Comparison of ENCODE assay signal across 1 cellular context in the genomic region with DNA sequence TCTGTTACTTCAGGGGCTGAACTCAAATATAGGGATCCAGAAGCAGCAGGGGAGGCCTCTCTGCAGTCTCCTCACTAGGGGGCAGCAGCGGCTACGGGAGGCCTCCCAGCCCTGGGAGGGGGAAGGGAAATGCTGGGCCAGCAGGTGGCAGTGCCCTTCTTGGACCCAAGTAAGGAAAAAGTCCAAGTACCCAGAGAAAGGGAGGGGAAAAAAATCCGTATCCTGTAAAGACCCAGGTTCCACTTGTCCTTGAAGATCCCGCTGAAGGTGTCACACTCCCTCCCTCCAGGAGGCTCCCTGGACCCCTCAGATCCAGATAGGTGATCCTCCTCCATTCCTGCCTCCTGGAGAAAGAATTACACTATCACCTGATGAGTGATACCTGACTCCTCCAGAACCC.
TF ChIP-seq lines count a peak whose summit lies in the region.

No MANE protein-coding gene starts in this region.

TF ChIP-seq in K562, 482 proteins besides CTCF, POLR2A, EP300 and RAD21 (continued from another document and continues in another):
- TF ChIP-seq SMARCA5 (IDR thresholded peaks at IDR 0.05) (0 out of 2 replicates have a peak, but pooled peaks have one; percentile 20), CREM (IDR thresholded peaks at IDR 0.05; ENCODE audit: low read depth) (peak; percentile 35; the same call in 1 of the 2 replicates), RHOXF2B (CRISPR knock-in tag; conservative IDR thresholded peaks at IDR 0.05) (no peak), KLF10 (CRISPR knock-in tag; IDR thresholded peaks at IDR 0.05) (no peak), YY1 (IDR thresholded peaks at IDR 0.05; ENCODE audit: borderline replicate concordance in 1 of 3, control insufficient read depth in 1 of 3, extremely low read depth in 1 of 3, insufficient read depth in 3 of 3, insufficient read length in 1 of 3, insufficient replicate concordance in 2 of 3, low read depth in 1 of 3, low read length in 2 of 3) (peak in 1 of 3 experiments; percentile 31), KAT2B (IDR thresholded peaks at IDR 0.05; ENCODE audit: low read depth, low read length) (no peak), MAFK (IDR thresholded peaks at IDR 0.05; ENCODE audit: low read length) (peak; percentile 26; the same call in 1 of the 2 replicates), JUND (IDR thresholded peaks at IDR 0.05; ENCODE audit: borderline replicate concordance, low read depth, low read length) (0 out of 2 replicates have a peak, but pooled peaks have one; percentile 39), JUND (tag; IDR thresholded peaks at IDR 0.05; ENCODE audit: borderline replicate concordance, low read depth, low read length) (no peak; the same call in 2 of the 3 replicates), RB1 (IDR thresholded peaks at IDR 0.05; ENCODE audit: low read depth) (peak; percentile 75), ZNF316 (IDR thresholded peaks at IDR 0.05) (no peak), KLF1 (tag; IDR thresholded peaks at IDR 0.05) (no peak), MYNN (IDR thresholded peaks at IDR 0.05) (peak; percentile 70), MYNN (CRISPR knock-in tag; IDR thresholded peaks at IDR 0.05) (no peak), SRF (CRISPR knock-in tag; IDR thresholded peaks at IDR 0.05) (0 out of 4 replicates have a peak, but pooled peaks of 1 of the 2 experiments have one; percentile 31), DMBX1 (CRISPR knock-in tag; IDR thresholded peaks at IDR 0.05; ENCODE audit: borderline replicate concordance) (peak; percentile 39; the same call in 1 of the 2 replicates), NFIC (IDR thresholded peaks at IDR 0.05) (peak; percentile 9; the same call in 1 of the 2 replicates), ZFP36 (IDR thresholded peaks at IDR 0.05; ENCODE audit: low read depth, low read length, partially characterized antibody) (peak; percentile 16), ZFX (CRISPR knock-in tag; IDR thresholded peaks at IDR 0.05) (no peak), PHB (CRISPR knock-in tag; IDR thresholded peaks at IDR 0.05) (no peak), CHD2 (IDR thresholded peaks at IDR 0.05; ENCODE audit: low read depth, low read length) (peak; percentile 50; the same call in 1 of the 2 replicates), POLR2B (IDR thresholded peaks at IDR 0.05; ENCODE audit: low read depth, partially characterized antibody) (no peak), ARNT (IDR thresholded peaks at IDR 0.05) (peak in 1 of 2 experiments; percentile 62; a peak in 1 of 4 replicates), RNF2 (IDR thresholded peaks at IDR 0.05) (no peak), STAG1 (CRISPR knock-in tag; IDR thresholded peaks at IDR 0.05; ENCODE audit: borderline replicate concordance) (peak; percentile 58; the same call in 1 of the 2 replicates), RUNX1 (IDR thresholded peaks at IDR 0.05; ENCODE audit: low read depth) (no peak), CXXC5 (CRISPR knock-in tag; IDR thresholded peaks at IDR 0.05) (peak; percentile 32; the same call in 1 of the 2 replicates), SOX6 (IDR thresholded peaks at IDR 0.05) (no peak), CTBP1 (IDR thresholded peaks at IDR 0.05; ENCODE audit: borderline replicate concordance) (peak; percentile 75), ZNF384 (IDR thresholded peaks at IDR 0.05; ENCODE audit: low read depth, low read length) (0 out of 2 replicates have a peak, but pooled peaks have one; percentile 33), JUN (IDR thresholded peaks at IDR 0.05; ENCODE audit: borderline replicate concordance, low read depth, low read length) (peak; percentile 55; the same call in 1 of the 2 replicates), JUN (CRISPR knock-in tag; IDR thresholded peaks at IDR 0.05; ENCODE audit: borderline replicate concordance) (no peak), ADNP (tag; IDR thresholded peaks at IDR 0.05) (no peak)
- TF ChIP-seq, protein P1, sequence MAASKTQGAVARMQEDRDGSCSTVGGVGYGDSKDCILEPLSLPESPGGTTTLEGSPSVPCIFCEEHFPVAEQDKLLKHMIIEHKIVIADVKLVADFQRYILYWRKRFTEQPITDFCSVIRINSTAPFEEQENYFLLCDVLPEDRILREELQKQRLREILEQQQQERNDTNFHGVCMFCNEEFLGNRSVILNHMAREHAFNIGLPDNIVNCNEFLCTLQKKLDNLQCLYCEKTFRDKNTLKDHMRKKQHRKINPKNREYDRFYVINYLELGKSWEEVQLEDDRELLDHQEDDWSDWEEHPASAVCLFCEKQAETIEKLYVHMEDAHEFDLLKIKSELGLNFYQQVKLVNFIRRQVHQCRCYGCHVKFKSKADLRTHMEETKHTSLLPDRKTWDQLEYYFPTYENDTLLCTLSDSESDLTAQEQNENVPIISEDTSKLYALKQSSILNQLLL (CRISPR knock-in tag; IDR thresholded peaks at IDR 0.05; ENCODE audit: borderline replicate concordance): no peak
- TF ChIP-seq, protein P2, sequence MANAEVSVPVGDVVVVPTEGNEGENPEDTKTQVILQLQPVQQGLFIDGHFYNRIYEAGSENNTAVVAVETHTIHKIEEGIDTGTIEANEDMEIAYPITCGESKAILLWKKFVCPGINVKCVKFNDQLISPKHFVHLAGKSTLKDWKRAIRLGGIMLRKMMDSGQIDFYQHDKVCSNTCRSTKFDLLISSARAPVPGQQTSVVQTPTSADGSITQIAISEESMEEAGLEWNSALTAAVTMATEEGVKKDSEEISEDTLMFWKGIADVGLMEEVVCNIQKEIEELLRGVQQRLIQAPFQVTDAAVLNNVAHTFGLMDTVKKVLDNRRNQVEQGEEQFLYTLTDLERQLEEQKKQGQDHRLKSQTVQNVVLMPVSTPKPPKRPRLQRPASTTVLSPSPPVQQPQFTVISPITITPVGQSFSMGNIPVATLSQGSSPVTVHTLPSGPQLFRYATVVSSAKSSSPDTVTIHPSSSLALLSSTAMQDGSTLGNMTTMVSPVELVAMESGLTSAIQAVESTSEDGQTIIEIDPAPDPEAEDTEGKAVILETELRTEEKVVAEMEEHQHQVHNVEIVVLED (CRISPR knock-in tag; IDR thresholded peaks at IDR 0.05): 0 out of 2 replicates have a peak, but pooled peaks have one; percentile 19
- TF ChIP-seq, protein P3, sequence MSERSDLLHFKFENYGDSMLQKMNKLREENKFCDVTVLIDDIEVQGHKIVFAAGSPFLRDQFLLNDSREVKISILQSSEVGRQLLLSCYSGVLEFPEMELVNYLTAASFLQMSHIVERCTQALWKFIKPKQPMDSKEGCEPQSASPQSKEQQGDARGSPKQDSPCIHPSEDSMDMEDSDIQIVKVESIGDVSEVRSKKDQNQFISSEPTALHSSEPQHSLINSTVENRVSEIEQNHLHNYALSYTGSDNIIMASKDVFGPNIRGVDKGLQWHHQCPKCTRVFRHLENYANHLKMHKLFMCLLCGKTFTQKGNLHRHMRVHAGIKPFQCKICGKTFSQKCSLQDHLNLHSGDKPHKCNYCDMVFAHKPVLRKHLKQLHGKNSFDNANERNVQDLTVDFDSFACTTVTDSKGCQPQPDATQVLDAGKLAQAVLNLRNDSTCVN (CRISPR knock-in tag; IDR thresholded peaks at IDR 0.05): no peak
- TF ChIP-seq, protein P4, sequence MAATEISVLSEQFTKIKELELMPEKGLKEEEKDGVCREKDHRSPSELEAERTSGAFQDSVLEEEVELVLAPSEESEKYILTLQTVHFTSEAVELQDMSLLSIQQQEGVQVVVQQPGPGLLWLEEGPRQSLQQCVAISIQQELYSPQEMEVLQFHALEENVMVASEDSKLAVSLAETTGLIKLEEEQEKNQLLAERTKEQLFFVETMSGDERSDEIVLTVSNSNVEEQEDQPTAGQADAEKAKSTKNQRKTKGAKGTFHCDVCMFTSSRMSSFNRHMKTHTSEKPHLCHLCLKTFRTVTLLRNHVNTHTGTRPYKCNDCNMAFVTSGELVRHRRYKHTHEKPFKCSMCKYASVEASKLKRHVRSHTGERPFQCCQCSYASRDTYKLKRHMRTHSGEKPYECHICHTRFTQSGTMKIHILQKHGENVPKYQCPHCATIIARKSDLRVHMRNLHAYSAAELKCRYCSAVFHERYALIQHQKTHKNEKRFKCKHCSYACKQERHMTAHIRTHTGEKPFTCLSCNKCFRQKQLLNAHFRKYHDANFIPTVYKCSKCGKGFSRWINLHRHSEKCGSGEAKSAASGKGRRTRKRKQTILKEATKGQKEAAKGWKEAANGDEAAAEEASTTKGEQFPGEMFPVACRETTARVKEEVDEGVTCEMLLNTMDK (IDR thresholded peaks at IDR 0.05; ENCODE audit: borderline replicate concordance, insufficient read depth, low read depth, low read length, poor library complexity, severe bottlenecking): peak; percentile 90
- TF ChIP-seq, protein P5, sequence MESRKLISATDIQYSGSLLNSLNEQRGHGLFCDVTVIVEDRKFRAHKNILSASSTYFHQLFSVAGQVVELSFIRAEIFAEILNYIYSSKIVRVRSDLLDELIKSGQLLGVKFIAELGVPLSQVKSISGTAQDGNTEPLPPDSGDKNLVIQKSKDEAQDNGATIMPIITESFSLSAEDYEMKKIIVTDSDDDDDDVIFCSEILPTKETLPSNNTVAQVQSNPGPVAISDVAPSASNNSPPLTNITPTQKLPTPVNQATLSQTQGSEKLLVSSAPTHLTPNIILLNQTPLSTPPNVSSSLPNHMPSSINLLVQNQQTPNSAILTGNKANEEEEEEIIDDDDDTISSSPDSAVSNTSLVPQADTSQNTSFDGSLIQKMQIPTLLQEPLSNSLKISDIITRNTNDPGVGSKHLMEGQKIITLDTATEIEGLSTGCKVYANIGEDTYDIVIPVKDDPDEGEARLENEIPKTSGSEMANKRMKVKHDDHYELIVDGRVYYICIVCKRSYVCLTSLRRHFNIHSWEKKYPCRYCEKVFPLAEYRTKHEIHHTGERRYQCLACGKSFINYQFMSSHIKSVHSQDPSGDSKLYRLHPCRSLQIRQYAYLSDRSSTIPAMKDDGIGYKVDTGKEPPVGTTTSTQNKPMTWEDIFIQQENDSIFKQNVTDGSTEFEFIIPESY (CRISPR knock-in tag; IDR thresholded peaks at IDR 0.05): no peak
- TF ChIP-seq, protein P6, sequence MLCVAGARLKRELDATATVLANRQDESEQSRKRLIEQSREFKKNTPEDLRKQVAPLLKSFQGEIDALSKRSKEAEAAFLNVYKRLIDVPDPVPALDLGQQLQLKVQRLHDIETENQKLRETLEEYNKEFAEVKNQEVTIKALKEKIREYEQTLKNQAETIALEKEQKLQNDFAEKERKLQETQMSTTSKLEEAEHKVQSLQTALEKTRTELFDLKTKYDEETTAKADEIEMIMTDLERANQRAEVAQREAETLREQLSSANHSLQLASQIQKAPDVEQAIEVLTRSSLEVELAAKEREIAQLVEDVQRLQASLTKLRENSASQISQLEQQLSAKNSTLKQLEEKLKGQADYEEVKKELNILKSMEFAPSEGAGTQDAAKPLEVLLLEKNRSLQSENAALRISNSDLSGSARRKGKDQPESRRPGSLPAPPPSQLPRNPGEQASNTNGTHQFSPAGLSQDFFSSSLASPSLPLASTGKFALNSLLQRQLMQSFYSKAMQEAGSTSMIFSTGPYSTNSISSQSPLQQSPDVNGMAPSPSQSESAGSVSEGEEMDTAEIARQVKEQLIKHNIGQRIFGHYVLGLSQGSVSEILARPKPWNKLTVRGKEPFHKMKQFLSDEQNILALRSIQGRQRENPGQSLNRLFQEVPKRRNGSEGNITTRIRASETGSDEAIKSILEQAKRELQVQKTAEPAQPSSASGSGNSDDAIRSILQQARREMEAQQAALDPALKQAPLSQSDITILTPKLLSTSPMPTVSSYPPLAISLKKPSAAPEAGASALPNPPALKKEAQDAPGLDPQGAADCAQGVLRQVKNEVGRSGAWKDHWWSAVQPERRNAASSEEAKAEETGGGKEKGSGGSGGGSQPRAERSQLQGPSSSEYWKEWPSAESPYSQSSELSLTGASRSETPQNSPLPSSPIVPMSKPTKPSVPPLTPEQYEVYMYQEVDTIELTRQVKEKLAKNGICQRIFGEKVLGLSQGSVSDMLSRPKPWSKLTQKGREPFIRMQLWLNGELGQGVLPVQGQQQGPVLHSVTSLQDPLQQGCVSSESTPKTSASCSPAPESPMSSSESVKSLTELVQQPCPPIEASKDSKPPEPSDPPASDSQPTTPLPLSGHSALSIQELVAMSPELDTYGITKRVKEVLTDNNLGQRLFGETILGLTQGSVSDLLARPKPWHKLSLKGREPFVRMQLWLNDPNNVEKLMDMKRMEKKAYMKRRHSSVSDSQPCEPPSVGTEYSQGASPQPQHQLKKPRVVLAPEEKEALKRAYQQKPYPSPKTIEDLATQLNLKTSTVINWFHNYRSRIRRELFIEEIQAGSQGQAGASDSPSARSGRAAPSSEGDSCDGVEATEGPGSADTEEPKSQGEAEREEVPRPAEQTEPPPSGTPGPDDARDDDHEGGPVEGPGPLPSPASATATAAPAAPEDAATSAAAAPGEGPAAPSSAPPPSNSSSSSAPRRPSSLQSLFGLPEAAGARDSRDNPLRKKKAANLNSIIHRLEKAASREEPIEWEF (CRISPR knock-in tag; IDR thresholded peaks at IDR 0.05): no peak
- TF ChIP-seq, protein P7, sequence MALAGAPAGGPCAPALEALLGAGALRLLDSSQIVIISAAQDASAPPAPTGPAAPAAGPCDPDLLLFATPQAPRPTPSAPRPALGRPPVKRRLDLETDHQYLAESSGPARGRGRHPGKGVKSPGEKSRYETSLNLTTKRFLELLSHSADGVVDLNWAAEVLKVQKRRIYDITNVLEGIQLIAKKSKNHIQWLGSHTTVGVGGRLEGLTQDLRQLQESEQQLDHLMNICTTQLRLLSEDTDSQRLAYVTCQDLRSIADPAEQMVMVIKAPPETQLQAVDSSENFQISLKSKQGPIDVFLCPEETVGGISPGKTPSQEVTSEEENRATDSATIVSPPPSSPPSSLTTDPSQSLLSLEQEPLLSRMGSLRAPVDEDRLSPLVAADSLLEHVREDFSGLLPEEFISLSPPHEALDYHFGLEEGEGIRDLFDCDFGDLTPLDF (CRISPR knock-in tag; IDR thresholded peaks at IDR 0.05): no peak
- TF ChIP-seq, protein P8, sequence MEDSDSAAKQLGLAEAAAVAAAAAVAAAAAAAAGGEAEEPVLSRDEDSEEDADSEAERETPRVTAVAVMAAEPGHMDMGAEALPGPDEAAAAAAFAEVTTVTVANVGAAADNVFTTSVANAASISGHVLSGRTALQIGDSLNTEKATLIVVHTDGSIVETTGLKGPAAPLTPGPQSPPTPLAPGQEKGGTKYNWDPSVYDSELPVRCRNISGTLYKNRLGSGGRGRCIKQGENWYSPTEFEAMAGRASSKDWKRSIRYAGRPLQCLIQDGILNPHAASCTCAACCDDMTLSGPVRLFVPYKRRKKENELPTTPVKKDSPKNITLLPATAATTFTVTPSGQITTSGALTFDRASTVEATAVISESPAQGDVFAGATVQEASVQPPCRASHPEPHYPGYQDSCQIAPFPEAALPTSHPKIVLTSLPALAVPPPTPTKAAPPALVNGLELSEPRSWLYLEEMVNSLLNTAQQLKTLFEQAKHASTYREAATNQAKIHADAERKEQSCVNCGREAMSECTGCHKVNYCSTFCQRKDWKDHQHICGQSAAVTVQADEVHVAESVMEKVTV (CRISPR knock-in tag; IDR thresholded peaks at IDR 0.05): peak; percentile 83
- TF ChIP-seq, protein P9, sequence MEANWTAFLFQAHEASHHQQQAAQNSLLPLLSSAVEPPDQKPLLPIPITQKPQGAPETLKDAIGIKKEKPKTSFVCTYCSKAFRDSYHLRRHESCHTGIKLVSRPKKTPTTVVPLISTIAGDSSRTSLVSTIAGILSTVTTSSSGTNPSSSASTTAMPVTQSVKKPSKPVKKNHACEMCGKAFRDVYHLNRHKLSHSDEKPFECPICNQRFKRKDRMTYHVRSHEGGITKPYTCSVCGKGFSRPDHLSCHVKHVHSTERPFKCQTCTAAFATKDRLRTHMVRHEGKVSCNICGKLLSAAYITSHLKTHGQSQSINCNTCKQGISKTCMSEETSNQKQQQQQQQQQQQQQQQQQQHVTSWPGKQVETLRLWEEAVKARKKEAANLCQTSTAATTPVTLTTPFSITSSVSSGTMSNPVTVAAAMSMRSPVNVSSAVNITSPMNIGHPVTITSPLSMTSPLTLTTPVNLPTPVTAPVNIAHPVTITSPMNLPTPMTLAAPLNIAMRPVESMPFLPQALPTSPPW (CRISPR knock-in tag; IDR thresholded peaks at IDR 0.05): peak; percentile 67
